ENCODE assay signal across 1 cellular context in the genomic region with DNA sequence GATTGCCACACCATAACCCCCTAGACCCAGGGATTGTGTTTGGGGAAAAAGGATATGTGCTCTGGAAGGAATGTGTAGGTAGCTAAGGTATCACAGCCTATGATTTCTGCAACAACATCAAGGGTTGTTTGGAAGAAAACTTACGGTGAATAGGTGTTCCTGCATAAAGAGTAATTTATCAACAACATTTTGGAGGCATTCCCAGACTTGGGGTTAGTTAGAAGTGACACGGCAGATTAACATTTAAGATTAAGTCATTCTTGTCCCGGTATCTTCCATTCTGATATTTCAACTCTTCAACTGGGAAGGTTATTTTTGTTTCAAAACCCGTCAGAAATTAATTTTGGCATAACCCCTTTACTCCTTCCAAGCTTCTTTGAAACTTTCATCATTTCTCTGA.
TF ChIP-seq lines count a peak whose summit lies in the region.

No MANE protein-coding gene starts in this region.

TF ChIP-seq in HCT116, 20 proteins besides CTCF, POLR2A, EP300 and RAD21 (continued from another document):
- TF ChIP-seq SRF (IDR thresholded peaks at IDR 0.05; ENCODE audit: low read depth) (no peak), JUND (IDR thresholded peaks at IDR 0.05) (no peak), MAX (IDR thresholded peaks at IDR 0.05) (no peak), SIN3A (IDR thresholded peaks at IDR 0.05; ENCODE audit: low read depth) (no peak), TCF7L2 (IDR thresholded peaks at IDR 0.05; ENCODE audit: borderline replicate concordance, extremely low read depth, insufficient read depth, insufficient read length) (no peak), YY1 (IDR thresholded peaks at IDR 0.05; ENCODE audit: extremely low read depth, insufficient replicate concordance, low read depth, low read length) (no peak), EZH2phosphoT487 (IDR thresholded peaks at IDR 0.05; ENCODE audit: borderline replicate concordance) (no peak), EZH2 (IDR thresholded peaks at IDR 0.05) (no peak), SP1 (IDR thresholded peaks at IDR 0.05; ENCODE audit: low read depth) (no peak), ELF1 (IDR thresholded peaks at IDR 0.05; ENCODE audit: borderline replicate concordance, low read depth) (no peak), ZBTB33 (IDR thresholded peaks at IDR 0.05; ENCODE audit: extremely low read depth, insufficient replicate concordance, low read length) (no peak)
